In genomic region chr1:41900611-41901444, GRCh38 we compare ENCODE assay signal across 14 cellular contexts. TPM values are rescaled to one million over a fixed set of nuclear protein-coding genes. Genes with fewer than 3 reads are reported as not detected.
DNase-seq lines count a peak whose midpoint lies in the region; ATAC-seq and TF ChIP-seq lines count a peak whose summit lies in the region.
"Had no signal": no experiment of that assay in that cellular context is flagged by ENCODE, and none has a peak within 500 bp of the region (broad histone marks: within the 10 kb centered on the region; RNA-seq: fewer than 3 reads in every experiment).

No MANE protein-coding gene starts in this region.

- H3K4me1 Mint-ChIP-seq in activated CD8-positive, alpha-beta T cell treated with anti-CD3 and anti-CD28 coated beads, Interleukin-2, amount 10 ng/mL, durations not matched to agents 7 days and 5 days (ENCODE audit: low read depth): peaks cover 68% of the 10 kb centered on the region
- H3K4me1 Mint-ChIP-seq in activated CD8-positive, alpha-beta T cell treated with anti-CD3 and anti-CD28 coated beads for 36 hours (ENCODE audit: low read depth): peaks cover 60% of the 10 kb centered on the region

- CTCF ChIA-PET in activated CD8-positive, alpha-beta T cell treated with anti-CD3 and anti-CD28 coated beads, Interleukin-2, amount 10 ng/mL, durations not matched to agents 7 days and 5 days (lab: Charles Lee): interaction anchor here (1.7 kb wide), 1 partner anchor 9 kb away, joined by 4 read pairs; no protein-coding TSS in a partner anchor
- CTCF ChIA-PET in activated CD8-positive, alpha-beta T cell treated with anti-CD3 and anti-CD28 coated beads for 36 hours (lab: Charles Lee): interaction anchor here (1.6 kb wide), 1 partner anchor 135 kb away, joined by 4 read pairs; no protein-coding TSS in a partner anchor

- no peaks in the 10 kb centered on the region for H3K27me3 ChIP-seq in transverse colon
- H3K27me3 ChIP-seq: esophagus squamous epithelium, uterus had no signal

- H3K4me3 ChIP-seq in transverse colon: no peak overlapping the region
- H3K4me3 ChIP-seq: esophagus squamous epithelium, uterus had no signal

- no peak for ATAC-seq in activated CD8-positive, alpha-beta T cell treated with anti-CD3 and anti-CD28 coated beads, Interleukin-2, amount 10 ng/mL, durations not matched to agents 7 days and 5 days
- no peak for ATAC-seq in activated CD8-positive, alpha-beta T cell treated with anti-CD3 and anti-CD28 coated beads for 36 hours
- ATAC-seq in HG02870 (IDR thresholded peaks at IDR 0.05; ENCODE audit: unreplicated experiment): no peak
- no peak for ATAC-seq in left ventricle myocardium superior

- TF ChIP-seq CTCF in activated CD8-positive, alpha-beta T cell treated with anti-CD3 and anti-CD28 coated beads for 36 hours (IDR thresholded peaks at IDR 0.05): no peak
- no peak for TF ChIP-seq CTCF in transverse colon (IDR thresholded peaks at IDR 0.05)

- intact Hi-C loops in activated CD8-positive, alpha-beta T cell treated with anti-CD3 and anti-CD28 coated beads for 36 hours (cut with micrococcal nuclease): no loop called here
- intact Hi-C loops in transverse colon (cut with DNase I; ENCODE audit: low total_unique reads) (no loop called here), left ventricle myocardium superior (cut with micrococcal nuclease) (no loop called here)

- 75 to 82% methylated on average over 8 to 9 of the region's 9 CpGs for WGBS in transverse colon (ENCODE audit: low coverage in 1 of 2), 2 donors

- H3K27me3 Mint-ChIP-seq in activated CD8-positive, alpha-beta T cell treated with anti-CD3 and anti-CD28 coated beads, Interleukin-2, amount 10 ng/mL, durations not matched to agents 7 days and 5 days (ENCODE audit: low read depth): no peaks in the 10 kb centered on the region
- no peaks in the 10 kb centered on the region for H3K27me3 Mint-ChIP-seq in activated CD8-positive, alpha-beta T cell treated with anti-CD3 and anti-CD28 coated beads for 36 hours

- no peak for DNase-seq in activated CD8-positive, alpha-beta T cell treated with anti-CD3 and anti-CD28 coated beads, Interleukin-2, amount 10 ng/mL, durations not matched to agents 7 days and 5 days
- no peak for DNase-seq in activated CD8-positive, alpha-beta T cell treated with anti-CD3 and anti-CD28 coated beads for 36 hours
- DNase-seq in SW480 (ENCODE audit: low spot score): peak; percentile 91
- DNase-seq in glomerular visceral epithelial cell (ENCODE audit: extremely low spot score): peak; percentile 71
- peak; percentile 31 for DNase-seq in transverse colon
- no peak for DNase-seq in NCI-H2196 (lab: John Stamatoyannopoulos, UW; ENCODE audit: unreplicated experiment)
- DNase-seq in left ventricle myocardium superior: no peak
- DNase-seq: activated naive CD4-positive, alpha-beta T cell treated with anti-CD3 and anti-CD28 coated beads for 36 hours; esophagus squamous epithelium; naive B cell; NCI-H446 treated with DMSO at 0.1 percent for 48 hours; T1000; uterus had no signal

- H3K36me3 Mint-ChIP-seq in activated CD8-positive, alpha-beta T cell treated with anti-CD3 and anti-CD28 coated beads, Interleukin-2, amount 10 ng/mL, durations not matched to agents 7 days and 5 days (ENCODE audit: low read depth): peaks cover 5% of the 10 kb centered on the region
- H3K36me3 Mint-ChIP-seq in activated CD8-positive, alpha-beta T cell treated with anti-CD3 and anti-CD28 coated beads for 36 hours (ENCODE audit: low read depth): no peaks in the 10 kb centered on the region

- no peaks in the 10 kb centered on the region for H3K9me3 ChIP-seq in transverse colon
- H3K9me3 ChIP-seq: esophagus squamous epithelium, uterus had no signal

- peak overlapping the region; percentile 0 for H3K27ac Mint-ChIP-seq in activated CD8-positive, alpha-beta T cell treated with anti-CD3 and anti-CD28 coated beads, Interleukin-2, amount 10 ng/mL, durations not matched to agents 7 days and 5 days
- no peak overlapping the region for H3K27ac Mint-ChIP-seq in activated CD8-positive, alpha-beta T cell treated with anti-CD3 and anti-CD28 coated beads for 36 hours
- H3K27ac Mint-ChIP-seq: activated naive CD4-positive, alpha-beta T cell treated with anti-CD3 and anti-CD28 coated beads for 36 hours had no signal

- POLR2A ChIA-PET in activated CD8-positive, alpha-beta T cell treated with anti-CD3 and anti-CD28 coated beads, Interleukin-2, amount 10 ng/mL, durations not matched to agents 7 days and 5 days (lab: Charles Lee): no interaction called here
- POLR2A ChIA-PET in activated CD8-positive, alpha-beta T cell treated with anti-CD3 and anti-CD28 coated beads for 36 hours (lab: Charles Lee): interaction anchor here (1.1 kb wide), 1 partner anchor 105 kb away, joined by 3 read pairs; no protein-coding TSS in a partner anchor

- no peaks in the 10 kb centered on the region for H3K36me3 ChIP-seq in transverse colon
- H3K36me3 ChIP-seq: esophagus squamous epithelium, uterus had no signal

- H3K4me1 ChIP-seq in transverse colon: peaks cover 0 to 6% (median 0%) of the 10 kb centered on the region in 4 donors
- H3K4me1 ChIP-seq: esophagus squamous epithelium, uterus had no signal

- no peak for TF ChIP-seq POLR2A in transverse colon (IDR thresholded peaks at IDR 0.05)

- no peak for TF ChIP-seq EP300 in transverse colon (IDR thresholded peaks at IDR 0.05; ENCODE audit: low read depth)

- no peak overlapping the region for H3K27ac ChIP-seq in transverse colon
- H3K27ac ChIP-seq: esophagus squamous epithelium, uterus had no signal

- H3K9me3 Mint-ChIP-seq in activated CD8-positive, alpha-beta T cell treated with anti-CD3 and anti-CD28 coated beads, Interleukin-2, amount 10 ng/mL, durations not matched to agents 7 days and 5 days (ENCODE audit: insufficient read depth): no peaks in the 10 kb centered on the region
- H3K9me3 Mint-ChIP-seq in activated CD8-positive, alpha-beta T cell treated with anti-CD3 and anti-CD28 coated beads for 36 hours: no peaks in the 10 kb centered on the region
- H3K9me3 Mint-ChIP-seq: activated naive CD4-positive, alpha-beta T cell treated with anti-CD3 and anti-CD28 coated beads for 36 hours; naive B cell had no signal

- in situ Hi-C loops in transverse colon (cut with MboI; ENCODE audit: low pct_ligation_motif_present in 1 of 4, low pct_unique_long_range_greater_than_20kb in 1 of 4, low sequenced_read_pairs in 3 of 4): no loop called here

- H3K4me3 Mint-ChIP-seq in activated CD8-positive, alpha-beta T cell treated with anti-CD3 and anti-CD28 coated beads, Interleukin-2, amount 10 ng/mL, durations not matched to agents 7 days and 5 days: no peak overlapping the region
- no peak overlapping the region for H3K4me3 Mint-ChIP-seq in activated CD8-positive, alpha-beta T cell treated with anti-CD3 and anti-CD28 coated beads for 36 hours
- H3K4me3 Mint-ChIP-seq: activated naive CD4-positive, alpha-beta T cell treated with anti-CD3 and anti-CD28 coated beads for 36 hours; naive B cell had no signal

RNA-seq across cellular contexts. Expression of gene HIVEP3, which starts 17.9 kb away (rescaled TPM):
- 10 to 100 TPM; 10.8 to 11.8 TPM for total RNA-seq in activated CD8-positive, alpha-beta T cell treated with anti-CD3 and anti-CD28 coated beads, Interleukin-2, amount 10 ng/mL, durations not matched to agents 7 days and 5 days
- 10 to 100 TPM; 18.6 to 20.4 TPM for total RNA-seq in activated CD8-positive, alpha-beta T cell treated with anti-CD3 and anti-CD28 coated beads for 36 hours
- total RNA-seq in transverse colon (10 to 100 TPM in 1 of 4 donors, 1 to 10 TPM in 3; 3.7 to 15.0 (median 5.2) TPM), left ventricle myocardium superior (6.5 TPM)

Comparison
In these comparisons a context has a peak if more than half of its experiments do, and no peak if none do; other contexts are left out.
1. DNase-seq: peak in SW480 (single experiment), glomerular visceral epithelial cell (single experiment) and transverse colon (single experiment); none in activated CD8-positive, alpha-beta T cell treated with anti-CD3 and anti-CD28 coated beads, Interleukin-2, amount 10 ng/mL, durations not matched to agents 7 days and 5 days (single experiment), activated CD8-positive, alpha-beta T cell treated with anti-CD3 and anti-CD28 coated beads for 36 hours (single experiment), NCI-H2196 (single experiment) and left ventricle myocardium superior (single experiment).